In genomic region chr5:126603402-126603991, GRCh38 we compare ENCODE assay signal across 1 cellular context.
TF ChIP-seq lines count a peak whose summit lies in the region.

No MANE protein-coding gene starts in this region.

TF ChIP-seq in WTC11, 78 proteins besides CTCF, POLR2A, EP300 and RAD21 (continued from another document):
- TF ChIP-seq AR (CRISPR knock-in tag; IDR thresholded peaks at IDR 0.05) (no peak), ETV6 (CRISPR knock-in tag; IDR thresholded peaks at IDR 0.05) (no peak), ATF3 (CRISPR knock-in tag; conservative IDR thresholded peaks at IDR 0.05) (no peak), MLX (CRISPR knock-in tag; IDR thresholded peaks at IDR 0.05) (no peak), ZNF219 (CRISPR knock-in tag; IDR thresholded peaks at IDR 0.05; ENCODE audit: borderline replicate concordance) (no peak), ZNF512 (CRISPR knock-in tag; IDR thresholded peaks at IDR 0.05; ENCODE audit: borderline replicate concordance) (no peak), ZNF416 (CRISPR knock-in tag; IDR thresholded peaks at IDR 0.05) (no peak), CREM (CRISPR knock-in tag; IDR thresholded peaks at IDR 0.05) (no peak)
